ENCODE assay signal across 1 cellular context in the genomic region with DNA sequence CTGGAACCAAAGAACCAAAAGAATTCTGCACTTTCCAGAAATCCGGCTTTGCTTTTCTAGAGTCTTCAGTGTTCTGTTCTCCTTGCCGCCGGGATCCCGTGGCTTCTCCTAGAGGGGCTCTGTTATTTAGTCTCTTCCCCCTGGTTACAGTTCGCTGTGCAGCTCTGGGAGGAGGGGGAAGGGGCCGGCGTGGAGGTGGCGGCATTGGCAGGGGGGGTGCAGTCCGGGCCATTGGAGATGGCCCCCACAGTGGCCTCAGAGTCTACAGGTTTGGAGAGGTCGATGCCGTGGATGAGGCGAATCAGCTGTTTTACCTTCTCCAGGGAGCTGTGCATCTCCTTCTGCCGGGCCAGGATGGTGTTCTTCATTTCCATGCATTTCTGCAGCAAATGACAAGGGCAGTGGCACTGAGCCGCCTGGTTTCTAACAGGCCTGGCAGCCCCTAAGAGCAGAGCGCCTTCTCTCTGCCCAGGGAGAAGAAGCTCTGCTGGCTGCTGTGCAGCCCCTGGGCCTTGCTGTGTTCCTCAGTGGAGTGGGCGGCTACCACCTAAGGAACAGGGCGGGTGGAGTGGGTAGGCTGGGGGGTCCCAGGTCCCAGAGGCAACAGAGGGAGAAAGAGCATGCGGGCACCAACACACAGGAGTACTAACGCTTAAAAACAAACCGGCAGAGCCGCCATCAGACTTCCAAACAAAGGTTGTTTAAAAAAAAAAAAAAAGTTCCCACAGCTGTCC.
TF ChIP-seq lines count a peak whose summit lies in the region.

No MANE protein-coding gene starts in this region.

TF ChIP-seq in GM12878, 131 proteins besides CTCF, POLR2A, EP300 and RAD21:
- TF ChIP-seq STAT1 (conservative IDR thresholded peaks at IDR 0.05): no peak
- TF ChIP-seq YBX1 (IDR thresholded peaks at IDR 0.05): no peak
- TF ChIP-seq MYC (IDR thresholded peaks at IDR 0.05; ENCODE audit: insufficient read depth, insufficient read length, insufficient replicate concordance, low read length, severe bottlenecking): no peak
- TF ChIP-seq ZNF274 (IDR thresholded peaks at IDR 0.05; ENCODE audit: insufficient read depth, insufficient read length): no peak
- no peak for TF ChIP-seq SMAD1 (IDR thresholded peaks at IDR 0.05; ENCODE audit: low read depth, partially characterized antibody)
- TF ChIP-seq, protein P1, sequence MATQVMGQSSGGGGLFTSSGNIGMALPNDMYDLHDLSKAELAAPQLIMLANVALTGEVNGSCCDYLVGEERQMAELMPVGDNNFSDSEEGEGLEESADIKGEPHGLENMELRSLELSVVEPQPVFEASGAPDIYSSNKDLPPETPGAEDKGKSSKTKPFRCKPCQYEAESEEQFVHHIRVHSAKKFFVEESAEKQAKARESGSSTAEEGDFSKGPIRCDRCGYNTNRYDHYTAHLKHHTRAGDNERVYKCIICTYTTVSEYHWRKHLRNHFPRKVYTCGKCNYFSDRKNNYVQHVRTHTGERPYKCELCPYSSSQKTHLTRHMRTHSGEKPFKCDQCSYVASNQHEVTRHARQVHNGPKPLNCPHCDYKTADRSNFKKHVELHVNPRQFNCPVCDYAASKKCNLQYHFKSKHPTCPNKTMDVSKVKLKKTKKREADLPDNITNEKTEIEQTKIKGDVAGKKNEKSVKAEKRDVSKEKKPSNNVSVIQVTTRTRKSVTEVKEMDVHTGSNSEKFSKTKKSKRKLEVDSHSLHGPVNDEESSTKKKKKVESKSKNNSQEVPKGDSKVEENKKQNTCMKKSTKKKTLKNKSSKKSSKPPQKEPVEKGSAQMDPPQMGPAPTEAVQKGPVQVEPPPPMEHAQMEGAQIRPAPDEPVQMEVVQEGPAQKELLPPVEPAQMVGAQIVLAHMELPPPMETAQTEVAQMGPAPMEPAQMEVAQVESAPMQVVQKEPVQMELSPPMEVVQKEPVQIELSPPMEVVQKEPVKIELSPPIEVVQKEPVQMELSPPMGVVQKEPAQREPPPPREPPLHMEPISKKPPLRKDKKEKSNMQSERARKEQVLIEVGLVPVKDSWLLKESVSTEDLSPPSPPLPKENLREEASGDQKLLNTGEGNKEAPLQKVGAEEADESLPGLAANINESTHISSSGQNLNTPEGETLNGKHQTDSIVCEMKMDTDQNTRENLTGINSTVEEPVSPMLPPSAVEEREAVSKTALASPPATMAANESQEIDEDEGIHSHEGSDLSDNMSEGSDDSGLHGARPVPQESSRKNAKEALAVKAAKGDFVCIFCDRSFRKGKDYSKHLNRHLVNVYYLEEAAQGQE (IDR thresholded peaks at IDR 0.05; ENCODE audit: low read depth, low read length): no peak
- no peak for TF ChIP-seq NFIC (IDR thresholded peaks at IDR 0.05; ENCODE audit: low read depth, low read length)
- TF ChIP-seq, protein P2, sequence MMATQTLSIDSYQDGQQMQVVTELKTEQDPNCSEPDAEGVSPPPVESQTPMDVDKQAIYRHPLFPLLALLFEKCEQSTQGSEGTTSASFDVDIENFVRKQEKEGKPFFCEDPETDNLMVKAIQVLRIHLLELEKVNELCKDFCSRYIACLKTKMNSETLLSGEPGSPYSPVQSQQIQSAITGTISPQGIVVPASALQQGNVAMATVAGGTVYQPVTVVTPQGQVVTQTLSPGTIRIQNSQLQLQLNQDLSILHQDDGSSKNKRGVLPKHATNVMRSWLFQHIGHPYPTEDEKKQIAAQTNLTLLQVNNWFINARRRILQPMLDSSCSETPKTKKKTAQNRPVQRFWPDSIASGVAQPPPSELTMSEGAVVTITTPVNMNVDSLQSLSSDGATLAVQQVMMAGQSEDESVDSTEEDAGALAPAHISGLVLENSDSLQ (IDR thresholded peaks at IDR 0.05): no peak
- no peak for TF ChIP-seq IKZF1 (conservative IDR thresholded peaks at IDR 0.05)
- TF ChIP-seq NR2F1 (conservative IDR thresholded peaks at IDR 0.05): no peak
TF ChIP-seq in GM12878: peak in this region for 0.
